In the genomic region with DNA sequence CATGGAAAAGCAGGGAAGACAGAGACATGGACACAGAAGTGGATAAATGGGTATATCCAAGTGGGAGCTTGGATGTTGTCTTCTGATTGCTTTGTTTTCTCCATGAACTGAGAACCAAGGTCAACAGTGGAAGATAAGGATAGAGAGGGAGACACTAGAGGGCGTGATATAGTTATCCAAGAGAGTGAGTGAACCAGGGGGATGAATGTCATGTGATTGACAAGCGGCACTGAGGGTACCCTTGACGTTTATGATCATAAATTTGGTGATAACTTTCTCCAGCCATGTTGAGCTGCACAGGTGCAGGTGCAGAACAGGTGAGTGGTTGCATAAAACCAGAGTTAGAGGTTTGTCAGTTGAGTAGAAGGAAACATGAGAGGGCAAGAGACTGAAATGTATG, we compare ENCODE assay signal across 11 cellular contexts. TPM values are rescaled to one million over a fixed set of nuclear protein-coding genes. Genes with fewer than 3 reads are reported as not detected.
DNase-seq lines count a peak whose midpoint lies in the region; ATAC-seq and TF ChIP-seq lines count a peak whose summit lies in the region.
"Had no signal": no experiment of that assay in that cellular context is flagged by ENCODE, and none has a peak within 500 bp of the region (broad histone marks: within the 10 kb centered on the region; RNA-seq: fewer than 3 reads in every experiment).

No MANE protein-coding gene starts in this region.

- DNase-seq in NCI-H1417 (lab: John Stamatoyannopoulos, UW) (peak in 2 of 3 experiments; percentile 14 to 36), NCI-H1417 treated with DMSO at 0.1 percent for 48 hours (lab: John Stamatoyannopoulos, UW) (no peak), HT-29 (ENCODE audit: low spot score) (peak; percentile 9), WERI-Rb-1 (no peak), OCI-M2 (lab: John Stamatoyannopoulos, UW; ENCODE audit: unreplicated experiment) (no peak), Calu3 (no peak)
- DNase-seq in naive thymus-derived CD4-positive, alpha-beta T cell = peak in 7 of 9 donors; percentile 30 to 64 (median 51)
- DNase-seq: ACHN; effector CD4-positive, alpha-beta T cell had no signal

- no TSS peak for BruUV-seq in Calu3 (replicated peaks; lab: Mats Ljungman, UMichigan)

- peaks cover 0 to 4% (median 0%) of the 10 kb centered on the region in 5 donors for H3K27me3 Mint-ChIP-seq in naive thymus-derived CD4-positive, alpha-beta T cell
- H3K27me3 Mint-ChIP-seq in Calu3 (ENCODE audit: unreplicated experiment) = no peaks in the 10 kb centered on the region

- H3K4me3 Mint-ChIP-seq in naive thymus-derived CD4-positive, alpha-beta T cell = no peak overlapping the region
- H3K4me3 Mint-ChIP-seq in Calu3 (ENCODE audit: low read depth, unreplicated experiment) = no peak overlapping the region

- peaks cover 0 to 9% (median 2%) of the 10 kb centered on the region in 11 donors for H3K9me3 Mint-ChIP-seq in naive thymus-derived CD4-positive, alpha-beta T cell
- H3K9me3 Mint-ChIP-seq in Calu3 (ENCODE audit: low read depth, unreplicated experiment) = no peaks in the 10 kb centered on the region

- H3K4me3 ChIP-seq in WERI-Rb-1 (ENCODE audit: low read depth, low read length) = no peak overlapping the region
- no peak overlapping the region for H3K4me3 ChIP-seq in naive thymus-derived CD4-positive, alpha-beta T cell (ENCODE audit: low read length)
- H3K4me3 ChIP-seq: thoracic aorta had no signal

- H3K27ac ChIP-seq in WERI-Rb-1 = no peak overlapping the region
- H3K27ac ChIP-seq in naive thymus-derived CD4-positive, alpha-beta T cell (ENCODE audit: low read depth, low read length) = no peak overlapping the region
- H3K27ac ChIP-seq: thoracic aorta had no signal

- no peaks in the 10 kb centered on the region for H3K9me3 ChIP-seq in WERI-Rb-1 (ENCODE audit: severe bottlenecking)
- H3K9me3 ChIP-seq in naive thymus-derived CD4-positive, alpha-beta T cell (ENCODE audit: control insufficient read depth in 2 of 3, low read length in 3 of 3) = peaks cover 0 to 5% (median 0%) of the 10 kb centered on the region in 3 experiments

- ATAC-seq in naive thymus-derived CD4-positive, alpha-beta T cell = peak; percentile 73
- ATAC-seq in GM21360 (IDR thresholded peaks at IDR 0.05; ENCODE audit: unreplicated experiment) = no peak

- H3K36me3 Mint-ChIP-seq in naive thymus-derived CD4-positive, alpha-beta T cell = peaks cover 0 to 6% (median 0%) of the 10 kb centered on the region in 5 donors
- no peaks in the 10 kb centered on the region for H3K36me3 Mint-ChIP-seq in Calu3 (ENCODE audit: insufficient read depth, unreplicated experiment)

- no peak overlapping the region for H3K27ac Mint-ChIP-seq in naive thymus-derived CD4-positive, alpha-beta T cell
- H3K27ac Mint-ChIP-seq in Calu3 (ENCODE audit: unreplicated experiment) = no peak overlapping the region

- POLR2A ChIA-PET in naive thymus-derived CD4-positive, alpha-beta T cell (lab: Charles Lee) = interaction anchor here (2.1 to 3.4 kb wide), 3 partner anchors 17 to 39 kb away, joined by 12 to 35 read pairs (median 18); no protein-coding TSS in a partner anchor

- CTCF ChIA-PET in naive thymus-derived CD4-positive, alpha-beta T cell (lab: Charles Lee) = interaction anchor here (0.6 to 11.4 kb wide), 15 partner anchors 9 to 288 kb away, joined by 3 to 262 read pairs (median 4); partner anchors contain the start of genes PCED1A and VPS16
- CTCF ChIA-PET in Calu3 (lab: Charles Lee) = no interaction called here

- H3K4me1 Mint-ChIP-seq in naive thymus-derived CD4-positive, alpha-beta T cell = peaks cover 0 to 4% (median 0%) of the 10 kb centered on the region in 7 donors
- no peaks in the 10 kb centered on the region for H3K4me1 Mint-ChIP-seq in Calu3 (ENCODE audit: low read depth, unreplicated experiment)

- no peaks in the 10 kb centered on the region for H3K27me3 ChIP-seq in WERI-Rb-1 (ENCODE audit: insufficient read depth, low read depth, severe bottlenecking)
- H3K27me3 ChIP-seq in naive thymus-derived CD4-positive, alpha-beta T cell (ENCODE audit: control insufficient read depth in 2 of 2, insufficient read depth in 2 of 2, low read length in 2 of 2) = no peaks in the 10 kb centered on the region

- 0 out of 2 replicates have a peak, but pooled peaks have one; percentile 19 for TF ChIP-seq CTCF in WERI-Rb-1 (IDR thresholded peaks at IDR 0.05; ENCODE audit: low read depth, low read length)
- TF ChIP-seq CTCF in Calu3 (IDR thresholded peaks at IDR 0.05; ENCODE audit: unreplicated experiment) = no peak

- H3K4me1 ChIP-seq in naive thymus-derived CD4-positive, alpha-beta T cell (ENCODE audit: control insufficient read depth in 2 of 2, insufficient read depth in 2 of 2, low read length in 2 of 2) = peaks cover 0 to 3% of the 10 kb centered on the region in 2 donors

- H3K36me3 ChIP-seq in WERI-Rb-1 = no peaks in the 10 kb centered on the region
- no peaks in the 10 kb centered on the region for H3K36me3 ChIP-seq in naive thymus-derived CD4-positive, alpha-beta T cell (ENCODE audit: control insufficient read depth in 2 of 3, insufficient read depth in 3 of 3, low read length in 3 of 3)
- H3K36me3 ChIP-seq: thoracic aorta had no signal

- intact Hi-C loops in naive thymus-derived CD4-positive, alpha-beta T cell (cut with micrococcal nuclease) = loop anchor here (1.0 kb wide), 6 partner anchors 16 to 288 kb away; no protein-coding TSS in a partner anchor
- intact Hi-C loops in Calu3 (cut with micrococcal nuclease; ENCODE audit: unreplicated experiment) = loop anchor here (1.0 kb wide), 1 partner anchor 30 kb away; no protein-coding TSS in a partner anchor

RNA-seq across cellular contexts. Expression of gene EBF4, which starts 20.7 kb away (rescaled TPM):
- 0.03 and 0.23 TPM in 2 replicates for total RNA-seq in HT-29 (2014; rRNA removed; shearing (Covaris generic))
- total RNA-seq in naive thymus-derived CD4-positive, alpha-beta T cell = 10 to 100 TPM in 1 of 5 experiments, 1 to 10 TPM in 4; 5.2 to 10.5 (median 7.7) TPM
- under 1 TPM; 0.09 to 0.33 TPM for polyA plus RNA-seq in naive thymus-derived CD4-positive, alpha-beta T cell
- 4.3 and 6.6 TPM in 2 replicates for total RNA-seq in Calu3 (2022)

RNA-seq across cellular contexts. Expression of gene IDH3B, which starts 49.3 kb away (rescaled TPM):
- 139 and 146 TPM in 2 replicates for total RNA-seq in HT-29 (2014; rRNA removed; shearing (Covaris generic))
- 100 to 1,000 TPM; 105 to 161 (median 107) TPM for total RNA-seq in naive thymus-derived CD4-positive, alpha-beta T cell
- 100 to 1,000 TPM; 101 to 135 TPM for polyA plus RNA-seq in naive thymus-derived CD4-positive, alpha-beta T cell
- total RNA-seq in Calu3 (2022) = 73.6 and 74.8 TPM in 2 replicates

Comparison
In these comparisons a context has a peak if more than half of its experiments do, and no peak if none do; other contexts are left out.
1. DNase-seq: peak in NCI-H1417 (2 of 3), HT-29 (single experiment) and naive thymus-derived CD4-positive, alpha-beta T cell (7 of 9); none in NCI-H1417 treated with DMSO at 0.1 percent for 48 hours (single experiment), WERI-Rb-1 (single experiment), OCI-M2 (single experiment) and Calu3 (single experiment).